ENCODE assay signal across 8 cellular contexts in genomic region chr6:125300992-125301434, GRCh38. TPM values are rescaled to one million over a fixed set of nuclear protein-coding genes. Genes with fewer than 3 reads are reported as not detected.
DNase-seq lines count a peak whose midpoint lies in the region; ATAC-seq and TF ChIP-seq lines count a peak whose summit lies in the region.

No MANE protein-coding gene starts in this region.

- intact Hi-C loops in lower lobe of right lung (cut with DNase I) = no loop called here

- H4K20me1 ChIP-seq in MM.1S (ENCODE audit: insufficient read depth, low read length) = no peaks in the 10 kb centered on the region

- peak in 1 of 2 donors; percentile 8 for ATAC-seq in lower lobe of right lung

- H3K9ac ChIP-seq in MM.1S (ENCODE audit: low read length) = peak overlapping the region; percentile 81

- H3K27me3 ChIP-seq in MM.1S (replicated peaks; ENCODE audit: insufficient read depth, low read length) = no peaks in the 10 kb centered on the region
- H3K27me3 ChIP-seq in lower lobe of right lung (ENCODE audit: low read depth) = no peaks in the 10 kb centered on the region

- H3K4me3 ChIP-seq in MM.1S (ENCODE audit: low read length) = peak overlapping the region; percentile 78
- H3K4me3 ChIP-seq in cardiac fibroblast (replicated peaks in 1 of 2; ENCODE audit: low read depth in 2 of 2, low read length in 2 of 2) = peak overlapping the region; percentile 68 to 77
- peak overlapping the region; percentile 74 for H3K4me3 ChIP-seq in lower lobe of right lung
- H3K4me3 ChIP-seq in urinary bladder (ENCODE audit: low read depth, low read length) = peak overlapping the region; percentile 91

- no peaks in the 10 kb centered on the region for H3K9me2 ChIP-seq in MM.1S (replicated peaks; ENCODE audit: insufficient read depth, low read length)

- TF ChIP-seq CTCF in MM.1S (IDR thresholded peaks at IDR 0.05; ENCODE audit: low read length) (no peak), cardiac fibroblast (IDR thresholded peaks at IDR 0.05; ENCODE audit: low read depth, low read length) (no peak), lower lobe of right lung (IDR thresholded peaks at IDR 0.05) (no peak)

- peak; percentile 50 for DNase-seq in DMS53 (lab: John Stamatoyannopoulos, UW)
- DNase-seq in DMS53 treated with DMSO at 0.1 percent for 48 hours (lab: John Stamatoyannopoulos, UW; ENCODE audit: unreplicated experiment) = no peak
- DNase-seq in MM.1S = peak; percentile 6
- DNase-seq in cardiac fibroblast (ENCODE audit: low read depth in 2 of 2) = peak in 1 of 2 donors; percentile 57
- no peak for DNase-seq in lower lobe of right lung
- DNase-seq in NCI-H2171 treated with DMSO at 0.1 percent for 48 hours (lab: John Stamatoyannopoulos, UW) = no peak
- DNase-seq in NCI-H187 treated with DMSO at 0.1 percent for 48 hours (lab: John Stamatoyannopoulos, UW) = no peak

- H3K4me1 ChIP-seq in MM.1S (ENCODE audit: low read length) = no peaks in the 10 kb centered on the region
- peaks cover 28% of the 10 kb centered on the region for H3K4me1 ChIP-seq in lower lobe of right lung
- H3K4me1 ChIP-seq in urinary bladder (ENCODE audit: insufficient read depth) = peaks cover 2% of the 10 kb centered on the region

- H3K9me3 ChIP-seq in MM.1S (replicated peaks; ENCODE audit: insufficient read depth, low read length) (no peaks in the 10 kb centered on the region), lower lobe of right lung (no peaks in the 10 kb centered on the region)

- peak overlapping the region; percentile 81 for H3K4me2 ChIP-seq in MM.1S (ENCODE audit: low read depth, low read length)

- H2AFZ ChIP-seq in MM.1S (ENCODE audit: low read length) = peak overlapping the region; percentile 88

- WGBS in urinary bladder = 3% methylated on average over 11 of the region's 11 CpGs

- H3F3A ChIP-seq in MM.1S (ENCODE audit: insufficient read depth, low read length) = peaks cover 11% of the 10 kb centered on the region

- H3K79me2 ChIP-seq in MM.1S (ENCODE audit: low read length) = 0 out of 2 replicates have a peak, but pooled peaks cover 7% of the 10 kb centered on the region

- no peaks in the 10 kb centered on the region; the same call in none of the 2 replicates for H3K36me3 ChIP-seq in MM.1S (replicated peaks; ENCODE audit: insufficient read depth, low read length)
- H3K36me3 ChIP-seq in lower lobe of right lung = peaks cover 34% of the 10 kb centered on the region
- peaks cover 2% of the 10 kb centered on the region for H3K36me3 ChIP-seq in urinary bladder (ENCODE audit: insufficient read depth)

- H3K27ac ChIP-seq in MM.1S (ENCODE audit: low read length) (peak overlapping the region; percentile 47; the same call in 1 of the 2 replicates), lower lobe of right lung (peak overlapping the region; percentile 92), urinary bladder (ENCODE audit: low read depth) (peak overlapping the region; percentile 80)

RNA-seq across cellular contexts. Expression of gene HDDC2, which starts 0.8 kb away (rescaled TPM):
- total RNA-seq in lower lobe of right lung (55.4 TPM), urinary bladder (44.6 TPM)
- polyA plus RNA-seq in urinary bladder = 53.5 TPM

Comparison
In these comparisons a context has a peak if more than half of its experiments do, and no peak if none do; other contexts are left out.
1. DNase-seq: peak in DMS53 (single experiment) and MM.1S (single experiment); none in DMS53 treated with DMSO at 0.1 percent for 48 hours (single experiment), lower lobe of right lung (single experiment), NCI-H2171 treated with DMSO at 0.1 percent for 48 hours (single experiment) and NCI-H187 treated with DMSO at 0.1 percent for 48 hours (single experiment).
2. Peak in every context shown above with its lines, with median percentiles within 50 percentile points of each other: H3K27ac ChIP-seq and H3K4me3 ChIP-seq.